In genomic region chr2:27735263-27735904, GRCh38 we compare ENCODE assay signal across 8 cellular contexts. TPM values are rescaled to one million over a fixed set of nuclear protein-coding genes. Genes with fewer than 3 reads are reported as not detected.
DNase-seq lines count a peak whose midpoint lies in the region; ATAC-seq, FAIRE-seq and TF ChIP-seq lines count a peak whose summit lies in the region.

No MANE protein-coding gene starts in this region.

- TF ChIP-seq CTCF in choroid plexus epithelial cell (conservative IDR thresholded peaks at IDR 0.05; ENCODE audit: low read depth, low read length) (no peak), keratinocyte (optimal IDR thresholded peaks at IDR 0.05 in 1 of 3, IDR thresholded peaks at IDR 0.05 in 1 of 3, conservative IDR thresholded peaks at IDR 0.05 in 1 of 3; ENCODE audit: extremely low read depth in 1 of 3, insufficient read depth in 2 of 3, low read length in 3 of 3) (peak in 1 of 3 experiments; percentile 24), smooth muscle cell (IDR thresholded peaks at IDR 0.05; ENCODE audit: borderline replicate concordance, insufficient read depth, poor library complexity, severe bottlenecking) (no peak), D721Med (IDR thresholded peaks at IDR 0.05; ENCODE audit: insufficient read depth, missing control alignments) (no peak)

- H3K9me3 ChIP-seq in keratinocyte (ENCODE audit: control insufficient read depth, low read depth, low read length) (no peaks in the 10 kb centered on the region), smooth muscle cell (replicated peaks; ENCODE audit: low read depth) (no peaks in the 10 kb centered on the region)

- WGBS in smooth muscle cell (ENCODE audit: low lambda C conversion rate) = 2% methylated on average over 37 of the region's 51 CpGs

- H3K79me2 ChIP-seq in keratinocyte (ENCODE audit: control insufficient read depth, insufficient read depth, low read length) (no peaks in the 10 kb centered on the region), smooth muscle cell (ENCODE audit: low read depth) (no peaks in the 10 kb centered on the region)

- no peaks in the 10 kb centered on the region for H3K9me1 ChIP-seq in keratinocyte (ENCODE audit: control insufficient read depth, extremely low read depth, insufficient read depth, low read length)

- H3F3A ChIP-seq in smooth muscle cell (ENCODE audit: low read depth) = peaks cover 13% of the 10 kb centered on the region

- H3K4me1 ChIP-seq in keratinocyte (ENCODE audit: control insufficient read depth, extremely low read depth, insufficient read depth, low read length) (peaks cover 43% of the 10 kb centered on the region), smooth muscle cell (ENCODE audit: low read depth) (peaks cover 13% of the 10 kb centered on the region)

- no peaks in the 10 kb centered on the region for H3K36me3 ChIP-seq in keratinocyte (ENCODE audit: control insufficient read depth in 2 of 2, extremely low read depth in 1 of 2, insufficient read depth in 2 of 2, low read length in 2 of 2)
- no peaks in the 10 kb centered on the region for H3K36me3 ChIP-seq in smooth muscle cell (ENCODE audit: low read depth)

- peak overlapping the region; percentile 92 for H3K4me2 ChIP-seq in keratinocyte (ENCODE audit: control insufficient read depth, extremely low read depth, insufficient read depth, low read depth, low read length)
- H3K4me2 ChIP-seq in smooth muscle cell = peak overlapping the region; percentile 89

- dilution Hi-C loops in keratinocyte (cut with MboI; ENCODE audit: extremely low pct_ligation_motif_present, low sequenced_read_pairs) = no loop called here

- peak overlapping the region; percentile 50 for H3K4me3 ChIP-seq in choroid plexus epithelial cell (ENCODE audit: low read depth, low read length)
- peak overlapping the region; percentile 24 to 63 (median 54) for H3K4me3 ChIP-seq in keratinocyte (ENCODE audit: control insufficient read depth in 2 of 3, extremely low read depth in 1 of 3, insufficient read depth in 2 of 3, low read depth in 1 of 3, low read length in 3 of 3)
- H3K4me3 ChIP-seq in smooth muscle cell = peak overlapping the region; percentile 49

- no peaks in the 10 kb centered on the region for H4K20me1 ChIP-seq in keratinocyte (ENCODE audit: control insufficient read depth, extremely low read depth, insufficient read depth, low read length)
- no peaks in the 10 kb centered on the region for H4K20me1 ChIP-seq in smooth muscle cell (ENCODE audit: low read depth)

- H3K27me3 ChIP-seq in keratinocyte (ENCODE audit: control insufficient read depth, extremely low read depth, insufficient read depth, low read length) (no peaks in the 10 kb centered on the region), smooth muscle cell (ENCODE audit: low read depth) (no peaks in the 10 kb centered on the region)

- ATAC-seq in GM19324 (IDR thresholded peaks at IDR 0.05; ENCODE audit: low FRiP score, unreplicated experiment) = no peak

- H3K27ac ChIP-seq in keratinocyte (ENCODE audit: control insufficient read depth, insufficient read depth, low read length) = peak overlapping the region; percentile 62
- peak overlapping the region; percentile 59 for H3K27ac ChIP-seq in smooth muscle cell (ENCODE audit: low read depth)

- DNase-seq in ELF-1 (ENCODE audit: low read depth, low spot score) (peak; percentile 63), choroid plexus epithelial cell (ENCODE audit: low read depth) (peak; percentile 50), keratinocyte (ENCODE audit: low read depth, low spot score) (no peak), smooth muscle cell (lab: John Stamatoyannopoulos, UW; ENCODE audit: unreplicated experiment) (no peak), NCI-H2171 treated with DMSO at 0.1 percent for 48 hours (lab: John Stamatoyannopoulos, UW) (no peak), D721Med (ENCODE audit: insufficient read length, low spot score) (no peak)
- peak; percentile 73 to 85 for DNase-seq in activated CD4-positive, alpha-beta T cell treated with anti-CD3 and anti-CD28 coated beads for 4 hours

- peak overlapping the region; percentile 71 for H3K9ac ChIP-seq in keratinocyte (ENCODE audit: control insufficient read depth, extremely low read depth, insufficient read depth, low read length)
- H3K9ac ChIP-seq in smooth muscle cell (ENCODE audit: low read depth) = peak overlapping the region; percentile 39

- H2AFZ ChIP-seq in keratinocyte (ENCODE audit: control insufficient read depth, low read length) (peak overlapping the region; percentile 91), smooth muscle cell (ENCODE audit: low read depth) (peak overlapping the region; percentile 91)

- FAIRE-seq in keratinocyte (lab: Jason Lieb, UNC) (no peak), D721Med (lab: Jason Lieb, UNC) (no peak)

RNA-seq across cellular contexts. Expression of gene MRPL33, which starts 36.1 kb away (rescaled TPM):
- polyA plus RNA-seq in keratinocyte (51.9 to 110 TPM (median 94.4 TPM) in 3 replicates), smooth muscle cell (192 and 193 TPM in 2 replicates)
- polyA plus RNA-seq in keratinocyte (2011; ENCODE audit: low read depth) = 184 TPM
- polyA plus RNA-seq in keratinocyte (2011; cell fraction: cytosol; rRNA removed) = 99.0 and 109 TPM in 2 replicates
- polyA plus RNA-seq in keratinocyte (2011; cell fraction: nucleus; rRNA removed) = 27.6 and 50.4 TPM in 2 replicates
- 87.9 and 140 TPM in 2 replicates for polyA plus RNA-seq in keratinocyte (2012; ENCODE audit: low replicate concordance)
- polyA minus RNA-seq in keratinocyte = 0.82 to 7.8 TPM (median 2.7 TPM) in 3 replicates
- 10.9 TPM for polyA minus RNA-seq in keratinocyte (2011; cell fraction: cytosol; rRNA and poly(A)+ RNA removed)
- 9.3 and 11.8 TPM in 2 replicates for polyA minus RNA-seq in keratinocyte (2011; cell fraction: nucleus; rRNA and poly(A)+ RNA removed)
- 94.5 and 142 TPM in 2 replicates for total RNA-seq in smooth muscle cell

Comparison
In these comparisons a context has a peak if more than half of its experiments do, and no peak if none do; other contexts are left out.
1. DNase-seq: peak in ELF-1 (single experiment), activated CD4-positive, alpha-beta T cell treated with anti-CD3 and anti-CD28 coated beads for 4 hours (2 of 2) and choroid plexus epithelial cell (single experiment); none in keratinocyte (single experiment), smooth muscle cell (single experiment), NCI-H2171 treated with DMSO at 0.1 percent for 48 hours (single experiment) and D721Med (single experiment).
2. Peak in every context shown above with its lines, with median percentiles within 50 percentile points of each other: H3K4me3 ChIP-seq.